Comparison of ENCODE assay signal across 29 cellular contexts in genomic region chr12:40632171-40632570, GRCh38.
"Had no signal": no experiment of that assay in that cellular context is flagged by ENCODE, and none has a peak within 500 bp of the region (broad histone marks: within the 10 kb centered on the region; RNA-seq: fewer than 3 reads in every experiment).

No MANE protein-coding gene starts in this region.

- H3K4me1 Mint-ChIP-seq: naive thymus-derived CD4-positive, alpha-beta T cell; natural killer cell; nephron progenitor cell; neural crest cell; stimulated activated effector memory CD8-positive, alpha-beta T cell treated with anti-CD3 and anti-CD28 coated beads, Interleukin-12 subunit alpha, Interleukin-12 subunit beta, amount 100 ng/mL, for 72 hours; stimulated activated naive B cell treated with anti-CD40 and anti-IgM and Interleukin-4, amounts not matched to agents 10 μg/mL and 1 μg/mL and 100 μg/mL, for 72 hours had no signal

- H3K36me3 Mint-ChIP-seq: naive thymus-derived CD4-positive, alpha-beta T cell; natural killer cell; stimulated activated effector memory CD8-positive, alpha-beta T cell treated with anti-CD3 and anti-CD28 coated beads, Interleukin-12 subunit alpha, Interleukin-12 subunit beta, amount 100 ng/mL, for 72 hours; stimulated activated naive B cell treated with anti-CD40 and anti-IgM and Interleukin-4, amounts not matched to agents 10 μg/mL and 1 μg/mL and 100 μg/mL, for 72 hours; type B pancreatic cell had no signal

- H3K27me3 ChIP-seq: ovary, right lobe of liver, sigmoid colon, stomach, testis, tibial artery, transverse colon, upper lobe of right lung, uterus had no signal

- H3K4me1 ChIP-seq: parathyroid adenoma, psoas muscle, right lobe of liver, sigmoid colon, stomach, testis, transverse colon, upper lobe of right lung, uterus had no signal

- ATAC-seq: naive thymus-derived CD4-positive, alpha-beta T cell; natural killer cell; psoas muscle; right cardiac atrium; right lobe of liver; stimulated activated effector memory CD8-positive, alpha-beta T cell treated with anti-CD3 and anti-CD28 coated beads, Interleukin-12 subunit alpha, Interleukin-12 subunit beta, amount 100 ng/mL, for 72 hours; stimulated activated naive B cell treated with anti-CD40 and anti-IgM and Interleukin-4, amounts not matched to agents 10 μg/mL and 1 μg/mL and 100 μg/mL, for 72 hours; upper lobe of right lung had no signal

- H3K27ac ChIP-seq: ovary, parathyroid adenoma, psoas muscle, right lobe of liver, sigmoid colon, stomach, testis, tibial artery, transverse colon, upper lobe of right lung, uterus had no signal

- H3K79me2 ChIP-seq: parathyroid adenoma had no signal

- H3K27me3 Mint-ChIP-seq: naive thymus-derived CD4-positive, alpha-beta T cell; stimulated activated naive B cell treated with anti-CD40 and anti-IgM and Interleukin-4, amounts not matched to agents 10 μg/mL and 1 μg/mL and 100 μg/mL, for 72 hours; stimulated activated naive CD8-positive, alpha-beta T cell treated with anti-CD3 and anti-CD28 coated beads, Interleukin-15, Interleukin-2, amounts not matched to agents 100 ng/mL and 50 ng/mL, for 24 hours had no signal

- H3K9ac ChIP-seq: parathyroid adenoma had no signal

- H3K4me3 ChIP-seq: ovary, psoas muscle, right lobe of liver, sigmoid colon, stomach, testis, tibial artery, transverse colon, upper lobe of right lung, uterus had no signal

- H2AFZ ChIP-seq: parathyroid adenoma had no signal

- H3K9me3 Mint-ChIP-seq: nephron progenitor cell; stimulated activated naive B cell treated with anti-CD40 and anti-IgM and Interleukin-4, amounts not matched to agents 10 μg/mL and 1 μg/mL and 100 μg/mL, for 72 hours; stimulated activated naive CD8-positive, alpha-beta T cell treated with anti-CD3 and anti-CD28 coated beads, Interleukin-15, Interleukin-2, amounts not matched to agents 100 ng/mL and 50 ng/mL, for 24 hours; type B pancreatic cell had no signal

- H3K36me3 ChIP-seq: ovary, right lobe of liver, sigmoid colon, stomach, tibial artery, transverse colon, upper lobe of right lung, uterus had no signal

- FAIRE-seq: small intestine had no signal

- H3K4me3 Mint-ChIP-seq: naive thymus-derived CD4-positive, alpha-beta T cell; natural killer cell; nephron progenitor cell; neural crest cell; stimulated activated effector memory CD8-positive, alpha-beta T cell treated with anti-CD3 and anti-CD28 coated beads, Interleukin-12 subunit alpha, Interleukin-12 subunit beta, amount 100 ng/mL, for 72 hours; stimulated activated naive B cell treated with anti-CD40 and anti-IgM and Interleukin-4, amounts not matched to agents 10 μg/mL and 1 μg/mL and 100 μg/mL, for 72 hours; stimulated activated naive CD8-positive, alpha-beta T cell treated with anti-CD3 and anti-CD28 coated beads, Interleukin-15, Interleukin-2, amounts not matched to agents 100 ng/mL and 50 ng/mL, for 24 hours; type B pancreatic cell had no signal

- DNase-seq: naive thymus-derived CD4-positive, alpha-beta T cell; natural killer cell; nephron progenitor cell; occipital lobe; ovary; posterior cingulate gyrus; psoas muscle; right cardiac atrium; right lobe of liver; sigmoid colon; small intestine; stimulated activated CD4-positive, alpha-beta T cell treated with anti-CD3 and anti-CD28 coated beads, Interleukin-15, amount 100 ng/mL, for 24 hours; stimulated activated CD4-positive, alpha-beta T cell treated with anti-CD3 and anti-CD28 coated beads, Interleukin-2, amount 100 ng/mL, for 24 hours; stimulated activated CD4-positive, alpha-beta T cell treated with anti-CD3 and anti-CD28 coated beads, Interleukin-2, amount 100 ng/mL, for 48 hours; stimulated activated CD4-positive, alpha-beta T cell treated with anti-CD3 and anti-CD28 coated beads, Interleukin-4, amount 100 ng/mL, for 24 hours; stimulated activated naive B cell treated with anti-CD40 and anti-IgM and Interleukin-4, amounts not matched to agents 10 μg/mL and 1 μg/mL and 100 μg/mL, for 72 hours; stimulated activated naive CD4-positive, alpha-beta T cell treated with Interleukin-2 at 50 U/mL for 16 hours; stomach; testis; tibial artery; transverse colon; upper lobe of right lung; uterus had no signal

- H3K27ac Mint-ChIP-seq: naive thymus-derived CD4-positive, alpha-beta T cell; natural killer cell; nephron progenitor cell; progenitor cell of endocrine pancreas; stimulated activated effector memory CD8-positive, alpha-beta T cell treated with anti-CD3 and anti-CD28 coated beads, Interleukin-12 subunit alpha, Interleukin-12 subunit beta, amount 100 ng/mL, for 72 hours; stimulated activated naive B cell treated with anti-CD40 and anti-IgM and Interleukin-4, amounts not matched to agents 10 μg/mL and 1 μg/mL and 100 μg/mL, for 72 hours; stimulated activated naive CD8-positive, alpha-beta T cell treated with anti-CD3 and anti-CD28 coated beads, Interleukin-15, Interleukin-2, amounts not matched to agents 100 ng/mL and 50 ng/mL, for 24 hours; type B pancreatic cell had no signal

- H3K9me3 ChIP-seq: ovary, psoas muscle, right lobe of liver, sigmoid colon, stomach, testis, tibial artery, transverse colon, upper lobe of right lung, uterus had no signal
